In the genomic region with DNA sequence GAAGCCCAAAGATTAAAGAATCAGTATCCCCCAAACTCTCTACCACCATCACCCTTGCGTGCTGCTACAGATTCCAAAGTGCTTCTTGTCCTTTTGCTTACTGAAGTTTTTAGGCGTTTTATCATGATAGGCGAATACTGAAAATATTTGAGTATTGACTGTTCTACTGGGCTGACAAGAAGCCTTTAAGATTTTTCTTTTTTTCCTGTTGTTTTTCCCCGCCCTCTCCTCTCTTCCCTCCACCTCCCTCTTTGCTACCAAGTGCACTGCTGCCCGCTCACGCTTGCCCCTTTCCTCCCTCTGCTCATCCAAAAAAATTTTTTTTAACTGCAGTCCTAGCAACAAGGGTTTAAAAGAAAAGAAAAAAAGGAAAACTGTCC, we compare ENCODE assay signal across 1 cellular context.
TF ChIP-seq lines count a peak whose summit lies in the region.

No MANE protein-coding gene starts in this region.

TF ChIP-seq in SK-N-SH, 30 proteins besides CTCF, POLR2A, EP300 and RAD21 (continued from another document):
- TF ChIP-seq, protein P1, sequence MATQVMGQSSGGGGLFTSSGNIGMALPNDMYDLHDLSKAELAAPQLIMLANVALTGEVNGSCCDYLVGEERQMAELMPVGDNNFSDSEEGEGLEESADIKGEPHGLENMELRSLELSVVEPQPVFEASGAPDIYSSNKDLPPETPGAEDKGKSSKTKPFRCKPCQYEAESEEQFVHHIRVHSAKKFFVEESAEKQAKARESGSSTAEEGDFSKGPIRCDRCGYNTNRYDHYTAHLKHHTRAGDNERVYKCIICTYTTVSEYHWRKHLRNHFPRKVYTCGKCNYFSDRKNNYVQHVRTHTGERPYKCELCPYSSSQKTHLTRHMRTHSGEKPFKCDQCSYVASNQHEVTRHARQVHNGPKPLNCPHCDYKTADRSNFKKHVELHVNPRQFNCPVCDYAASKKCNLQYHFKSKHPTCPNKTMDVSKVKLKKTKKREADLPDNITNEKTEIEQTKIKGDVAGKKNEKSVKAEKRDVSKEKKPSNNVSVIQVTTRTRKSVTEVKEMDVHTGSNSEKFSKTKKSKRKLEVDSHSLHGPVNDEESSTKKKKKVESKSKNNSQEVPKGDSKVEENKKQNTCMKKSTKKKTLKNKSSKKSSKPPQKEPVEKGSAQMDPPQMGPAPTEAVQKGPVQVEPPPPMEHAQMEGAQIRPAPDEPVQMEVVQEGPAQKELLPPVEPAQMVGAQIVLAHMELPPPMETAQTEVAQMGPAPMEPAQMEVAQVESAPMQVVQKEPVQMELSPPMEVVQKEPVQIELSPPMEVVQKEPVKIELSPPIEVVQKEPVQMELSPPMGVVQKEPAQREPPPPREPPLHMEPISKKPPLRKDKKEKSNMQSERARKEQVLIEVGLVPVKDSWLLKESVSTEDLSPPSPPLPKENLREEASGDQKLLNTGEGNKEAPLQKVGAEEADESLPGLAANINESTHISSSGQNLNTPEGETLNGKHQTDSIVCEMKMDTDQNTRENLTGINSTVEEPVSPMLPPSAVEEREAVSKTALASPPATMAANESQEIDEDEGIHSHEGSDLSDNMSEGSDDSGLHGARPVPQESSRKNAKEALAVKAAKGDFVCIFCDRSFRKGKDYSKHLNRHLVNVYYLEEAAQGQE (IDR thresholded peaks at IDR 0.05; ENCODE audit: low read depth, low read length): no peak
- TF ChIP-seq RXRA (IDR thresholded peaks at IDR 0.05; ENCODE audit: borderline replicate concordance, low read depth) (no peak), CHD2 (IDR thresholded peaks at IDR 0.05; ENCODE audit: low read length, partially characterized antibody) (no peak), NRF1 (IDR thresholded peaks at IDR 0.05; ENCODE audit: low read depth, low read length) (no peak), ELF1 (IDR thresholded peaks at IDR 0.05) (no peak), RCOR1 (IDR thresholded peaks at IDR 0.05; ENCODE audit: low read length) (no peak), POLR2AphosphoS5 (IDR thresholded peaks at IDR 0.05; ENCODE audit: low read depth, low read length) (no peak), SMC3 (IDR thresholded peaks at IDR 0.05; ENCODE audit: low read depth, low read length) (no peak), MEF2A (IDR thresholded peaks at IDR 0.05; ENCODE audit: borderline replicate concordance, low read depth) (no peak)
- TF ChIP-seq, protein P2, sequence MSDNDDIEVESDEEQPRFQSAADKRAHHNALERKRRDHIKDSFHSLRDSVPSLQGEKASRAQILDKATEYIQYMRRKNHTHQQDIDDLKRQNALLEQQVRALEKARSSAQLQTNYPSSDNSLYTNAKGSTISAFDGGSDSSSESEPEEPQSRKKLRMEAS (IDR thresholded peaks at IDR 0.05; ENCODE audit: low read depth): no peak
- TF ChIP-seq, protein P3, sequence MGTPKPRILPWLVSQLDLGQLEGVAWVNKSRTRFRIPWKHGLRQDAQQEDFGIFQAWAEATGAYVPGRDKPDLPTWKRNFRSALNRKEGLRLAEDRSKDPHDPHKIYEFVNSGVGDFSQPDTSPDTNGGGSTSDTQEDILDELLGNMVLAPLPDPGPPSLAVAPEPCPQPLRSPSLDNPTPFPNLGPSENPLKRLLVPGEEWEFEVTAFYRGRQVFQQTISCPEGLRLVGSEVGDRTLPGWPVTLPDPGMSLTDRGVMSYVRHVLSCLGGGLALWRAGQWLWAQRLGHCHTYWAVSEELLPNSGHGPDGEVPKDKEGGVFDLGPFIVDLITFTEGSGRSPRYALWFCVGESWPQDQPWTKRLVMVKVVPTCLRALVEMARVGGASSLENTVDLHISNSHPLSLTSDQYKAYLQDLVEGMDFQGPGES (IDR thresholded peaks at IDR 0.05; ENCODE audit: low read depth, low read length): no peak
TF ChIP-seq in SK-N-SH: peak in this region for 0.
